1 cellular context compared by ENCODE assay signal in genomic region chr2:27049422-27050280, GRCh38.
TF ChIP-seq lines count a peak whose summit lies in the region.

No MANE protein-coding gene starts in this region.

TF ChIP-seq in HepG2, 621 proteins besides CTCF, POLR2A, EP300 and RAD21 (continued from another document and continues in another):
- TF ChIP-seq NCOA2 (CRISPR knock-in tag; IDR thresholded peaks at IDR 0.05) (0 out of 2 replicates have a peak, but pooled peaks have one; percentile 10), THAP8 (CRISPR knock-in tag; IDR thresholded peaks at IDR 0.05; ENCODE audit: borderline replicate concordance) (0 out of 2 replicates have a peak, but pooled peaks have one; percentile 7), KDM5B (CRISPR knock-in tag; IDR thresholded peaks at IDR 0.05; ENCODE audit: borderline replicate concordance) (no peak), ZNF629 (CRISPR knock-in tag; conservative IDR thresholded peaks at IDR 0.05) (no peak), ATF7-NPFF (CRISPR knock-in tag; IDR thresholded peaks at IDR 0.05; ENCODE audit: low read depth) (peak; percentile 74), ZNF772 (CRISPR knock-in tag; IDR thresholded peaks at IDR 0.05) (peak; percentile 87; the same call in 1 of the 2 replicates), ZNF326 (CRISPR knock-in tag; IDR thresholded peaks at IDR 0.05; ENCODE audit: borderline replicate concordance) (peak; percentile 32; the same call in 1 of the 2 replicates), TFDP2 (CRISPR knock-in tag; IDR thresholded peaks at IDR 0.05) (0 out of 2 replicates have a peak, but pooled peaks have one; percentile 25), BORCS8-MEF2B (CRISPR knock-in tag; IDR thresholded peaks at IDR 0.05) (no peak; the same call in 1 of the 2 replicates), ZNF264 (CRISPR knock-in tag; IDR thresholded peaks at IDR 0.05) (0 out of 2 replicates have a peak, but pooled peaks have one; percentile 38), ZFP91 (CRISPR knock-in tag; IDR thresholded peaks at IDR 0.05; ENCODE audit: borderline replicate concordance) (peak; percentile 88), ZNF788 (CRISPR knock-in tag; IDR thresholded peaks at IDR 0.05; ENCODE audit: borderline replicate concordance) (peak; percentile 14; the same call in 1 of the 2 replicates), JUN (CRISPR knock-in tag; IDR thresholded peaks at IDR 0.05) (peak; percentile 46; the same call in 1 of the 2 replicates), KLF13 (CRISPR knock-in tag; IDR thresholded peaks at IDR 0.05) (peak; percentile 84; the same call in 1 of the 2 replicates), DR1 (CRISPR knock-in tag; IDR thresholded peaks at IDR 0.05) (0 out of 2 replicates have a peak, but pooled peaks have one; percentile 58), PAWR (CRISPR knock-in tag; IDR thresholded peaks at IDR 0.05; ENCODE audit: borderline replicate concordance) (no peak), ZNF503 (CRISPR knock-in tag; IDR thresholded peaks at IDR 0.05) (peak; percentile 65; the same call in 1 of the 2 replicates), ZNF446 (CRISPR knock-in tag; IDR thresholded peaks at IDR 0.05) (peak; percentile 75; the same call in 1 of the 2 replicates)
- TF ChIP-seq, protein P1, sequence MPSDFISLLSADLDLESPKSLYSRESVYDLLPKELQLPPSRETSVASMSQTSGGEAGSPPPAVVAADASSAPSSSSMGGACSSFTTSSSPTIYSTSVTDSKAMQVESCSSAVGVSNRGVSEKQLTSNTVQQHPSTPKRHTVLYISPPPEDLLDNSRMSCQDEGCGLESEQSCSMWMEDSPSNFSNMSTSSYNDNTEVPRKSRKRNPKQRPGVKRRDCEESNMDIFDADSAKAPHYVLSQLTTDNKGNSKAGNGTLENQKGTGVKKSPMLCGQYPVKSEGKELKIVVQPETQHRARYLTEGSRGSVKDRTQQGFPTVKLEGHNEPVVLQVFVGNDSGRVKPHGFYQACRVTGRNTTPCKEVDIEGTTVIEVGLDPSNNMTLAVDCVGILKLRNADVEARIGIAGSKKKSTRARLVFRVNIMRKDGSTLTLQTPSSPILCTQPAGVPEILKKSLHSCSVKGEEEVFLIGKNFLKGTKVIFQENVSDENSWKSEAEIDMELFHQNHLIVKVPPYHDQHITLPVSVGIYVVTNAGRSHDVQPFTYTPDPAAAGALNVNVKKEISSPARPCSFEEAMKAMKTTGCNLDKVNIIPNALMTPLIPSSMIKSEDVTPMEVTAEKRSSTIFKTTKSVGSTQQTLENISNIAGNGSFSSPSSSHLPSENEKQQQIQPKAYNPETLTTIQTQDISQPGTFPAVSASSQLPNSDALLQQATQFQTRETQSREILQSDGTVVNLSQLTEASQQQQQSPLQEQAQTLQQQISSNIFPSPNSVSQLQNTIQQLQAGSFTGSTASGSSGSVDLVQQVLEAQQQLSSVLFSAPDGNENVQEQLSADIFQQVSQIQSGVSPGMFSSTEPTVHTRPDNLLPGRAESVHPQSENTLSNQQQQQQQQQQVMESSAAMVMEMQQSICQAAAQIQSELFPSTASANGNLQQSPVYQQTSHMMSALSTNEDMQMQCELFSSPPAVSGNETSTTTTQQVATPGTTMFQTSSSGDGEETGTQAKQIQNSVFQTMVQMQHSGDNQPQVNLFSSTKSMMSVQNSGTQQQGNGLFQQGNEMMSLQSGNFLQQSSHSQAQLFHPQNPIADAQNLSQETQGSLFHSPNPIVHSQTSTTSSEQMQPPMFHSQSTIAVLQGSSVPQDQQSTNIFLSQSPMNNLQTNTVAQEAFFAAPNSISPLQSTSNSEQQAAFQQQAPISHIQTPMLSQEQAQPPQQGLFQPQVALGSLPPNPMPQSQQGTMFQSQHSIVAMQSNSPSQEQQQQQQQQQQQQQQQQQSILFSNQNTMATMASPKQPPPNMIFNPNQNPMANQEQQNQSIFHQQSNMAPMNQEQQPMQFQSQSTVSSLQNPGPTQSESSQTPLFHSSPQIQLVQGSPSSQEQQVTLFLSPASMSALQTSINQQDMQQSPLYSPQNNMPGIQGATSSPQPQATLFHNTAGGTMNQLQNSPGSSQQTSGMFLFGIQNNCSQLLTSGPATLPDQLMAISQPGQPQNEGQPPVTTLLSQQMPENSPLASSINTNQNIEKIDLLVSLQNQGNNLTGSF (CRISPR knock-in tag; IDR thresholded peaks at IDR 0.05) = peak; percentile 34; the same call in 1 of the 2 replicates
- TF ChIP-seq, protein P2, sequence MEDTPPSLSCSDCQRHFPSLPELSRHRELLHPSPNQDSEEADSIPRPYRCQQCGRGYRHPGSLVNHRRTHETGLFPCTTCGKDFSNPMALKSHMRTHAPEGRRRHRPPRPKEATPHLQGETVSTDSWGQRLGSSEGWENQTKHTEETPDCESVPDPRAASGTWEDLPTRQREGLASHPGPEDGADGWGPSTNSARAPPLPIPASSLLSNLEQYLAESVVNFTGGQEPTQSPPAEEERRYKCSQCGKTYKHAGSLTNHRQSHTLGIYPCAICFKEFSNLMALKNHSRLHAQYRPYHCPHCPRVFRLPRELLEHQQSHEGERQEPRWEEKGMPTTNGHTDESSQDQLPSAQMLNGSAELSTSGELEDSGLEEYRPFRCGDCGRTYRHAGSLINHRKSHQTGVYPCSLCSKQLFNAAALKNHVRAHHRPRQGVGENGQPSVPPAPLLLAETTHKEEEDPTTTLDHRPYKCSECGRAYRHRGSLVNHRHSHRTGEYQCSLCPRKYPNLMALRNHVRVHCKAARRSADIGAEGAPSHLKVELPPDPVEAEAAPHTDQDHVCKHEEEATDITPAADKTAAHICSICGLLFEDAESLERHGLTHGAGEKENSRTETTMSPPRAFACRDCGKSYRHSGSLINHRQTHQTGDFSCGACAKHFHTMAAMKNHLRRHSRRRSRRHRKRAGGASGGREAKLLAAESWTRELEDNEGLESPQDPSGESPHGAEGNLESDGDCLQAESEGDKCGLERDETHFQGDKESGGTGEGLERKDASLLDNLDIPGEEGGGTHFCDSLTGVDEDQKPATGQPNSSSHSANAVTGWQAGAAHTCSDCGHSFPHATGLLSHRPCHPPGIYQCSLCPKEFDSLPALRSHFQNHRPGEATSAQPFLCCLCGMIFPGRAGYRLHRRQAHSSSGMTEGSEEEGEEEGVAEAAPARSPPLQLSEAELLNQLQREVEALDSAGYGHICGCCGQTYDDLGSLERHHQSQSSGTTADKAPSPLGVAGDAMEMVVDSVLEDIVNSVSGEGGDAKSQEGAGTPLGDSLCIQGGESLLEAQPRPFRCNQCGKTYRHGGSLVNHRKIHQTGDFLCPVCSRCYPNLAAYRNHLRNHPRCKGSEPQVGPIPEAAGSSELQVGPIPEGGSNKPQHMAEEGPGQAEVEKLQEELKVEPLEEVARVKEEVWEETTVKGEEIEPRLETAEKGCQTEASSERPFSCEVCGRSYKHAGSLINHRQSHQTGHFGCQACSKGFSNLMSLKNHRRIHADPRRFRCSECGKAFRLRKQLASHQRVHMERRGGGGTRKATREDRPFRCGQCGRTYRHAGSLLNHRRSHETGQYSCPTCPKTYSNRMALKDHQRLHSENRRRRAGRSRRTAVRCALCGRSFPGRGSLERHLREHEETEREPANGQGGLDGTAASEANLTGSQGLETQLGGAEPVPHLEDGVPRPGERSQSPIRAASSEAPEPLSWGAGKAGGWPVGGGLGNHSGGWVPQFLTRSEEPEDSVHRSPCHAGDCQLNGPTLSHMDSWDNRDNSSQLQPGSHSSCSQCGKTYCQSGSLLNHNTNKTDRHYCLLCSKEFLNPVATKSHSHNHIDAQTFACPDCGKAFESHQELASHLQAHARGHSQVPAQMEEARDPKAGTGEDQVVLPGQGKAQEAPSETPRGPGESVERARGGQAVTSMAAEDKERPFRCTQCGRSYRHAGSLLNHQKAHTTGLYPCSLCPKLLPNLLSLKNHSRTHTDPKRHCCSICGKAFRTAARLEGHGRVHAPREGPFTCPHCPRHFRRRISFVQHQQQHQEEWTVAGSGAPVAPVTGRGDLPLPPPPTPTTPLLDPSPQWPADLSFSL (CRISPR knock-in tag; IDR thresholded peaks at IDR 0.05) = 0 out of 2 replicates have a peak, but pooled peaks have one; percentile 19
- TF ChIP-seq, protein P3, sequence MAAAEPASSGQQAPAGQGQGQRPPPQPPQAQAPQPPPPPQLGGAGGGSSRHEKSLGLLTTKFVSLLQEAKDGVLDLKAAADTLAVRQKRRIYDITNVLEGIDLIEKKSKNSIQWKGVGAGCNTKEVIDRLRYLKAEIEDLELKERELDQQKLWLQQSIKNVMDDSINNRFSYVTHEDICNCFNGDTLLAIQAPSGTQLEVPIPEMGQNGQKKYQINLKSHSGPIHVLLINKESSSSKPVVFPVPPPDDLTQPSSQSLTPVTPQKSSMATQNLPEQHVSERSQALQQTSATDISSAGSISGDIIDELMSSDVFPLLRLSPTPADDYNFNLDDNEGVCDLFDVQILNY (CRISPR knock-in tag; conservative IDR thresholded peaks at IDR 0.05) = peak; percentile 11; the same call in 1 of the 2 replicates
